In the genomic region with DNA sequence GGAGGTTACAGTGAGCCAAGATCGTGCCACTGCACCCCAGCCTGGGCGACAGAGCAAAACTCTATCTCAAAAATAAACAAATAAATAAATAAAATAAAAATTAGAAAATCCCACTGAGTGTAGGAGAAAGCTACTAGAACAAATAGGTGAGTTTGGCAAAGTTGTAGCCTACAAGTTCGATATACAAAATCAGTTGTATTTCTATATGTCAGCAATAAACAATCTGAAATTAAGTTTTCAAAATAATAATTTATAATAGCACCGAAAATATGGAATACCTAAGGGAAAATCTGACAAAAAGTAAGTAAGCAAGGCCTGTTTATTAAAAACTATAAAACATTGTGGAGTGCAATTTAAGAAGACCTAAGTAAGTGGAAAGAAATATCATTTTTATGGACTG, we compare ENCODE assay signal across 35 cellular contexts. TPM values are rescaled to one million over a fixed set of nuclear protein-coding genes. Genes with fewer than 3 reads are reported as not detected.
"Had no signal": no experiment of that assay in that cellular context is flagged by ENCODE, and none has a peak within 500 bp of the region (broad histone marks: within the 10 kb centered on the region; RNA-seq: fewer than 3 reads in every experiment).

No MANE protein-coding gene starts in this region.

- H3K27me3 ChIP-seq: neural progenitor cell, ovary, suprapubic skin, testis, tibial artery, transverse colon, vagina had no signal

- H3K4me3 ChIP-seq: neural progenitor cell, ovary, psoas muscle, skin epidermis, smooth muscle cell, spleen, suprapubic skin, testis, tibial artery, transverse colon, vagina had no signal

- H2AFZ ChIP-seq: neural progenitor cell, parathyroid adenoma had no signal

- H3K79me2 ChIP-seq: parathyroid adenoma had no signal

- H3K4me1 ChIP-seq: neural progenitor cell, parathyroid adenoma, psoas muscle, spleen, suprapubic skin, testis, tibial artery, transverse colon, vagina had no signal

- H3K4me2 ChIP-seq: neural progenitor cell, smooth muscle cell had no signal

- H3K27ac ChIP-seq: neural progenitor cell, ovary, parathyroid adenoma, psoas muscle, skin epidermis, spleen, suprapubic skin, testis, tibial artery, transverse colon, vagina had no signal

- ATAC-seq: naive thymus-derived CD4-positive, alpha-beta T cell; natural killer cell; psoas muscle; right cardiac atrium; sciatic nerve; stimulated activated memory B cell treated with anti-CD40 and anti-IgM and Interleukin-4, amounts not matched to agents 10 μg/mL and 1 μg/mL and 100 μg/mL, for 72 hours; stimulated activated naive CD8-positive, alpha-beta T cell treated with anti-CD3 and anti-CD28 coated beads, Interleukin-15, amount 100 ng/mL, for 72 hours; stimulated activated naive CD8-positive, alpha-beta T cell treated with anti-CD3 and anti-CD28 coated beads, Interleukin-15, Interleukin-2, amounts not matched to agents 100 U/mL and 50 U/mL, for 24 hours had no signal

- FAIRE-seq: urothelium cell line had no signal

- H3K9ac ChIP-seq: neural progenitor cell, parathyroid adenoma had no signal

- H3K36me3 ChIP-seq: neural progenitor cell, ovary, spleen, suprapubic skin, tibial artery, transverse colon, vagina had no signal

- H3K9me3 ChIP-seq: psoas muscle, suprapubic skin, testis, transverse colon, vagina had no signal

- DNase-seq: naive thymus-derived CD4-positive, alpha-beta T cell; natural killer cell; occipital lobe; ovary; posterior cingulate gyrus; psoas muscle; right cardiac atrium; spleen; stimulated activated CD4-positive, alpha-beta T cell treated with anti-CD3 and anti-CD28 coated beads, Interleukin-12 subunit alpha, Interleukin-12 subunit beta, amount 100 ng/mL, for 4 hours; stimulated activated CD4-positive, alpha-beta T cell treated with anti-CD3 and anti-CD28 coated beads, Interleukin-1b, Interleukin-23, amount 100 ng/mL, for 48 hours; stimulated activated CD4-positive, alpha-beta T cell treated with anti-CD3 and anti-CD28 coated beads, Interleukin-4, amount 100 ng/mL, for 1 hour; stimulated activated CD4-positive, alpha-beta T cell treated with anti-CD3 and anti-CD28 coated beads, Interleukin-4, amount 100 ng/mL, for 4 hours; stimulated activated CD8-positive, alpha-beta memory T cell treated with anti-CD3 and anti-CD28 coated beads, Interleukin-4, amount 100 ng/mL, for 48 hours; stimulated activated naive CD4-positive, alpha-beta T cell; stimulated activated naive CD8-positive, alpha-beta T cell treated with anti-CD3 and anti-CD28 coated beads, Interleukin-15, amount 100 ng/mL, for 72 hours; stimulated activated naive CD8-positive, alpha-beta T cell treated with anti-CD3 and anti-CD28 coated beads, Interleukin-15, Interleukin-2, amounts not matched to agents 100 U/mL and 50 U/mL, for 24 hours; substantia nigra; testis; tibial artery; transverse colon had no signal

RNA-seq across cellular contexts. Expression of a gene that starts 5.1 kb away (rescaled TPM):
- total RNA-seq: naive thymus-derived CD4-positive, alpha-beta T cell; natural killer cell; occipital lobe; osteoblast; ovary; progenitor cell of endocrine pancreas; psoas muscle; renal cortical epithelial cell; right cardiac atrium; sciatic nerve; smooth muscle cell; spleen; suprapubic skin; testis; transverse colon; ureter; vagina had no signal
- polyA plus RNA-seq: naive thymus-derived CD4-positive, alpha-beta T cell; neural cell; psoas muscle; right cardiac atrium; smooth muscle cell; spleen had no signal

RNA-seq across cellular contexts. Expression of a gene that starts 27.1 kb away (rescaled TPM):
- total RNA-seq: naive thymus-derived CD4-positive, alpha-beta T cell; natural killer cell; occipital lobe; osteoblast; ovary; progenitor cell of endocrine pancreas; psoas muscle; renal cortical epithelial cell; right cardiac atrium; sciatic nerve; smooth muscle cell; spleen; suprapubic skin; transverse colon; ureter; vagina had no signal
- polyA plus RNA-seq: naive thymus-derived CD4-positive, alpha-beta T cell; neural cell; ovary; psoas muscle; right cardiac atrium; smooth muscle cell; spleen; thymus had no signal

RNA-seq across cellular contexts. Expression of a gene that starts 42.7 kb away (rescaled TPM):
- total RNA-seq: naive thymus-derived CD4-positive, alpha-beta T cell; natural killer cell; occipital lobe; osteoblast; ovary; progenitor cell of endocrine pancreas; psoas muscle; renal cortical epithelial cell; right cardiac atrium; sciatic nerve; smooth muscle cell; spleen; suprapubic skin; transverse colon; ureter; vagina had no signal
- polyA plus RNA-seq: naive thymus-derived CD4-positive, alpha-beta T cell; neural cell; ovary; psoas muscle; right cardiac atrium; smooth muscle cell; spleen; thymus had no signal

RNA-seq across cellular contexts. Expression of a gene that starts 54.9 kb away (rescaled TPM):
- total RNA-seq: naive thymus-derived CD4-positive, alpha-beta T cell; natural killer cell; occipital lobe; osteoblast; ovary; progenitor cell of endocrine pancreas; psoas muscle; renal cortical epithelial cell; right cardiac atrium; sciatic nerve; smooth muscle cell; spleen; suprapubic skin; testis; transverse colon; ureter; vagina had no signal
- polyA plus RNA-seq: naive thymus-derived CD4-positive, alpha-beta T cell; neural cell; ovary; psoas muscle; right cardiac atrium; smooth muscle cell; spleen; thymus had no signal
